9 cellular contexts compared by ENCODE assay signal in the genomic region with DNA sequence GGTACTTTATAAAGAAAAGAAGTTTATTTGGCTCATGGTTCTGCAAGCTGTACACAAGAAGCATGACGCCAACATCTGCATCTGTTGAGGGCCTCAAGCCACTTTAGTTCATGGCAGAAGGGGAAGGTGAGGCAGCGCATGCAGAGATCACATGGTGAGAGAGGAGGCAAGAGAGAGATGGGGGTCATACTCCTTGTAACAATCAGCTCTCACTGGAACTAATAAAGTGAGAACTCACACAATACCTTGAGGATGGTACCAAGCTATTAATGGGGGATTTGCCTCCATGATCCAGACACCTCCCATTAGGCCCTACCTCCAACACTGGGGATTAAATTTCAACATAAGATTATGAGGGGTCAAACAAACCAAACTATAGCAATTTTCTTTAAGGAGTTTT. TPM values are rescaled to one million over a fixed set of nuclear protein-coding genes. Genes with fewer than 3 reads are reported as not detected.
"Had no signal": no experiment of that assay in that cellular context is flagged by ENCODE, and none has a peak within 500 bp of the region (broad histone marks: within the 10 kb centered on the region; RNA-seq: fewer than 3 reads in every experiment).

No MANE protein-coding gene starts in this region.

- H3K9ac ChIP-seq: KMS-11 had no signal

- H3K4me3 Mint-ChIP-seq: IgD-negative memory B cell had no signal

- FAIRE-seq: HTR-8/SVneo, K562 had no signal

- H3K4me2 ChIP-seq: KMS-11 had no signal

- ATAC-seq: HepG2, K562 had no signal

- H3K27ac ChIP-seq: HL-60, KMS-11 had no signal

- H3K27ac Mint-ChIP-seq: IgD-negative memory B cell had no signal

- H3K4me3 ChIP-seq: K562 had no signal

- DNase-seq: IMR-90, KBM-7, KG1 had no signal

RNA-seq across cellular contexts. Expression of gene RGL1, which starts 3.3 kb away (rescaled TPM):
- polyA plus RNA-seq: IgD-negative memory B cell had no signal
